Comparison of ENCODE assay signal across 14 cellular contexts in genomic region chr15:75352186-75352585, GRCh38.
"Had no signal": no experiment of that assay in that cellular context is flagged by ENCODE, and none has a peak within 500 bp of the region (broad histone marks: within the 10 kb centered on the region; RNA-seq: fewer than 3 reads in every experiment).

No MANE protein-coding gene starts in this region.

- H3K4me3 Mint-ChIP-seq: activated naive CD8-positive, alpha-beta T cell; dendritic cell treated with granulocyte-macrophage colony-stimulating factor and Interleukin-4, amounts not matched to agents 40 ng/mL and 50 ng/mL, for 4 days; stimulated activated effector memory CD8-positive, alpha-beta T cell treated with anti-CD3 and anti-CD28 coated beads, Interleukin-12 subunit alpha, Interleukin-12 subunit beta, amount 100 ng/mL, for 72 hours; type B pancreatic cell had no signal

- ATAC-seq: left colon; stimulated activated effector memory CD8-positive, alpha-beta T cell treated with anti-CD3 and anti-CD28 coated beads, Interleukin-12 subunit alpha, Interleukin-12 subunit beta, amount 100 ng/mL, for 72 hours had no signal

- H3K27ac Mint-ChIP-seq: activated naive CD8-positive, alpha-beta T cell; dendritic cell treated with granulocyte-macrophage colony-stimulating factor and Interleukin-4, amounts not matched to agents 40 ng/mL and 50 ng/mL, for 4 days; type B pancreatic cell had no signal

- H3K36me3 Mint-ChIP-seq: type B pancreatic cell had no signal

- H3K9me3 ChIP-seq: sigmoid colon, stomach, testis had no signal

- H3K27me3 Mint-ChIP-seq: activated naive CD8-positive, alpha-beta T cell had no signal

- H3K27me3 ChIP-seq: esophagus squamous epithelium, sigmoid colon, testis had no signal

- H3K4me3 ChIP-seq: esophagus squamous epithelium, sigmoid colon, stomach, testis had no signal

- DNase-seq: activated CD4-positive, alpha-beta T cell treated with anti-CD3 and anti-CD28 coated beads, Interleukin-2, amount 50 U/mL, for 1 hour; activated CD4-positive, CD25-positive, alpha-beta regulatory T cell treated with anti-CD3 and anti-CD28 coated beads, Interleukin-2, amount 50 U/mL, for 72 hours; cerebellar nuclear complex; effector CD8-positive, alpha-beta T cell; esophagus squamous epithelium; left colon; sigmoid colon; stimulated activated CD4-positive, alpha-beta T cell treated with anti-CD3 and anti-CD28 coated beads, Interleukin-4, amount 100 ng/mL, for 24 hours; stomach; testis had no signal

- H3K9me3 Mint-ChIP-seq: type B pancreatic cell had no signal

- H3K27ac ChIP-seq: esophagus squamous epithelium, sigmoid colon, stomach, testis had no signal
